In genomic region chr5:149869266-149869875, GRCh38 we compare ENCODE assay signal across 23 cellular contexts.
"Had no signal": no experiment of that assay in that cellular context is flagged by ENCODE, and none has a peak within 500 bp of the region (broad histone marks: within the 10 kb centered on the region; RNA-seq: fewer than 3 reads in every experiment).

No MANE protein-coding gene starts in this region.

- H3K4me3 Mint-ChIP-seq: activated CD8-positive, alpha-beta T cell treated with anti-CD3 and anti-CD28 coated beads, Interleukin-2, amount 10 ng/mL, durations not matched to agents 7 days and 5 days; activated T-cell treated with anti-CD3 and anti-CD28 coated beads, Interleukin-2, amount 50 U/mL, for 4 hours; central memory CD8-positive, alpha-beta T cell had no signal

- H3K4me3 ChIP-seq: ascending aorta, gastrocnemius medialis, lower lobe of right lung, prostate gland, right atrium auricular region, tibial artery, uterus had no signal

- H3K36me3 ChIP-seq: ascending aorta, gastrocnemius medialis, lower lobe of right lung, prostate gland, right atrium auricular region, tibial artery, uterus had no signal

- H3K27me3 Mint-ChIP-seq: central memory CD8-positive, alpha-beta T cell had no signal

- H3K9me3 ChIP-seq: ascending aorta, gastrocnemius medialis, lower lobe of right lung, prostate gland, right atrium auricular region, tibial artery, uterus had no signal

- H3K27ac Mint-ChIP-seq: activated CD8-positive, alpha-beta T cell treated with anti-CD3 and anti-CD28 coated beads, Interleukin-2, amount 10 ng/mL, durations not matched to agents 7 days and 5 days had no signal

- DNase-seq: activated CD4-positive, alpha-beta T cell treated with anti-CD3 and anti-CD28 coated beads for 48 hours; activated CD4-positive, CD25-positive, alpha-beta regulatory T cell; activated CD8-positive, alpha-beta memory T cell treated with anti-CD3 and anti-CD28 coated beads, Interleukin-2, amount 50 U/mL, for 4 hours; activated CD8-positive, alpha-beta T cell treated with anti-CD3 and anti-CD28 coated beads, Interleukin-2, amount 10 ng/mL, durations not matched to agents 7 days and 5 days; activated effector memory CD4-positive, alpha-beta T cell treated with Interleukin-2 at 50 U/mL for 16 hours; activated naive CD4-positive, alpha-beta T cell treated with anti-CD3 and anti-CD28 coated beads, Interleukin-2, amount 50 U/mL, for 16 hours; activated T-cell treated with anti-CD3 and anti-CD28 coated beads, Interleukin-2, amount 50 U/mL, for 4 hours; cortex of kidney; gastrocnemius medialis; head of caudate nucleus; left cardiac atrium; lower lobe of right lung; stimulated activated CD4-positive, alpha-beta T cell treated with anti-CD3 and anti-CD28 coated beads, Interleukin-2, amount 100 ng/mL, for 24 hours; stimulated activated naive CD8-positive, alpha-beta T cell treated with anti-CD3 and anti-CD28 coated beads, Interleukin-15, Interleukin-2, amounts not matched to agents 100 U/mL and 50 U/mL, for 24 hours; substantia nigra; T-helper 9 cell; tibial artery; uterus had no signal

- H3K27ac ChIP-seq: ascending aorta, gastrocnemius medialis, lower lobe of right lung, prostate gland, right atrium auricular region, tibial artery, uterus had no signal

- ATAC-seq: activated CD8-positive, alpha-beta T cell treated with anti-CD3 and anti-CD28 coated beads, Interleukin-2, amount 10 ng/mL, durations not matched to agents 7 days and 5 days; activated T-cell treated with anti-CD3 and anti-CD28 coated beads, Interleukin-2, amount 50 U/mL, for 4 hours; esophagus mucosa; gastrocnemius medialis; left cardiac atrium; lower lobe of right lung; stimulated activated naive CD8-positive, alpha-beta T cell treated with anti-CD3 and anti-CD28 coated beads, Interleukin-15, Interleukin-2, amounts not matched to agents 100 U/mL and 50 U/mL, for 24 hours had no signal

- H3K27me3 ChIP-seq: ascending aorta, gastrocnemius medialis, right atrium auricular region, tibial artery, uterus had no signal

- H3K4me1 Mint-ChIP-seq: central memory CD8-positive, alpha-beta T cell had no signal

- H3K9me3 Mint-ChIP-seq: activated T-cell treated with anti-CD3 and anti-CD28 coated beads, Interleukin-2, amount 50 U/mL, for 4 hours; central memory CD8-positive, alpha-beta T cell had no signal

- H3K4me1 ChIP-seq: prostate gland, uterus had no signal
